Comparison of ENCODE assay signal across 16 cellular contexts in genomic region chr14:96083667-96084320, GRCh38. TPM values are rescaled to one million over a fixed set of nuclear protein-coding genes. Genes with fewer than 3 reads are reported as not detected.
DNase-seq lines count a peak whose midpoint lies in the region; ATAC-seq, FAIRE-seq and TF ChIP-seq lines count a peak whose summit lies in the region.
"Had no signal": no experiment of that assay in that cellular context is flagged by ENCODE, and none has a peak within 500 bp of the region (broad histone marks: within the 10 kb centered on the region; RNA-seq: fewer than 3 reads in every experiment).

No MANE protein-coding gene starts in this region.

- TF ChIP-seq EP300 in HepG2 (IDR thresholded peaks at IDR 0.05; ENCODE audit: low read depth in 2 of 2, low read length in 2 of 2) (no peak), HepG2 (CRISPR knock-in tag; IDR thresholded peaks at IDR 0.05; ENCODE audit: borderline replicate concordance) (no peak)

- peak; percentile 37 to 78 (median 63) for ATAC-seq in right lobe of liver
- no peak for ATAC-seq in HepG2
- no peak for ATAC-seq in HG03025 (IDR thresholded peaks at IDR 0.05; ENCODE audit: low FRiP score, unreplicated experiment)
- ATAC-seq: stimulated activated memory B cell treated with anti-CD40 and anti-IgM and Interleukin-4, amounts not matched to agents 10 μg/mL and 1 μg/mL and 100 μg/mL, for 72 hours had no signal

- in situ Hi-C loops in HepG2 (cut with HindIII; ENCODE audit: extremely low pct_ligation_motif_present, low pct_unique_long_range_greater_than_20kb): no loop called here

- H3K4me3 ChIP-seq in right lobe of liver (no peak overlapping the region), HepG2 (replicated peaks in 1 of 3; ENCODE audit: insufficient read depth in 1 of 3, low read depth in 2 of 3, low read length in 3 of 3) (no peak overlapping the region), epithelial cell of esophagus (ENCODE audit: low read length) (no peak overlapping the region)
- H3K4me3 ChIP-seq: colonic mucosa, prostate gland had no signal

- CTCF ChIA-PET in HepG2 (lab: Yijun Ruan, JAX; ENCODE audit: low intra/inter-chr PET ratio, low total read pairs): no interaction called here

- no peaks in the 10 kb centered on the region for H3K27me3 ChIP-seq in right lobe of liver
- peaks cover 0 to 15% of the 10 kb centered on the region in 2 experiments; a peak in 3 of 5 replicates for H3K27me3 ChIP-seq in HepG2 (ENCODE audit: control insufficient read depth in 1 of 2, insufficient read depth in 2 of 2, low read length in 2 of 2)
- H3K27me3 ChIP-seq: colonic mucosa had no signal

- no TSS peak for BruUV-seq in HepG2 (replicated peaks; lab: Mats Ljungman, UMichigan)

- H3K79me2 ChIP-seq in HepG2 (ENCODE audit: insufficient read depth, low read length): no peaks in the 10 kb centered on the region

- DNase-seq in right lobe of liver: peak in 2 of 3 donors; percentile 22 to 53
- DNase-seq in HepG2 (ENCODE audit: low spot score): no peak
- DNase-seq in NCI-H748 treated with DMSO at 0.1 percent for 48 hours (lab: John Stamatoyannopoulos, UW): peak; percentile 15
- DNase-seq in epithelial cell of esophagus (ENCODE audit: low read depth): peak; percentile 66
- peak; percentile 72 for DNase-seq in ureter (ENCODE audit: low spot score)
- no peak for DNase-seq in stimulated activated CD4-positive, alpha-beta T cell treated with anti-CD3 and anti-CD28 coated beads, Interleukin-2, amount 100 ng/mL, for 48 hours
- DNase-seq in NCI-H128 (lab: John Stamatoyannopoulos, UW; ENCODE audit: unreplicated experiment): no peak
- DNase-seq: colonic mucosa; EL; HCEC 1CT; NCI-H2171; stimulated activated CD4-positive, alpha-beta T cell treated with anti-CD3 and anti-CD28 coated beads, Interleukin-4, amount 100 ng/mL, for 1 hour had no signal

- intact Hi-C loops in right lobe of liver (cut with DNase I): no loop called here
- intact Hi-C loops in HepG2 (cut with micrococcal nuclease; ENCODE audit: unreplicated experiment): no loop called here

- H3K9me3 ChIP-seq in right lobe of liver: no peaks in the 10 kb centered on the region
- H3K9me3 ChIP-seq in HepG2 (ENCODE audit: low read length): no peaks in the 10 kb centered on the region
- H3K9me3 ChIP-seq: colonic mucosa, prostate gland had no signal

- no peak overlapping the region for H3K27ac ChIP-seq in right lobe of liver
- no peak overlapping the region for H3K27ac ChIP-seq in HepG2 (ENCODE audit: extremely low read length, insufficient read depth, low read length)
- H3K27ac ChIP-seq: colonic mucosa, prostate gland had no signal

- H3K9ac ChIP-seq in HepG2 (ENCODE audit: insufficient read depth, low read depth, low read length): no peak overlapping the region

- no peak for TF ChIP-seq RAD21 in HepG2 (CRISPR knock-in tag; IDR thresholded peaks at IDR 0.05)

- WGBS in right lobe of liver (ENCODE audit: insufficient coverage, low coverage, low lambda C conversion rate, missing lambda C conversion rate): 66% methylated on average over 7 of the region's 10 CpGs
- 22% methylated on average over 9 of the region's 10 CpGs for WGBS in HepG2 (ENCODE audit: low lambda C conversion rate)

- no peaks in the 10 kb centered on the region for H4K20me1 ChIP-seq in HepG2 (ENCODE audit: insufficient read depth, low read length)

- H3K4me1 ChIP-seq in right lobe of liver (no peaks in the 10 kb centered on the region), HepG2 (ENCODE audit: insufficient read depth, low read length) (no peaks in the 10 kb centered on the region)
- H3K4me1 ChIP-seq: colonic mucosa, prostate gland had no signal

- H2AFZ ChIP-seq in HepG2 (ENCODE audit: low read length): no peak overlapping the region

- no peak for TF ChIP-seq CTCF in right lobe of liver (IDR thresholded peaks at IDR 0.05)
- no peak for TF ChIP-seq CTCF in HepG2 (CRISPR knock-in tag; IDR thresholded peaks at IDR 0.05)
- no peak for TF ChIP-seq CTCF in epithelial cell of esophagus (IDR thresholded peaks at IDR 0.05; ENCODE audit: insufficient read depth, low read depth, low read length, missing control alignments)

- no peak for FAIRE-seq in HepG2 (lab: Jason Lieb, UNC)
- FAIRE-seq: TTC549 had no signal

- TF ChIP-seq POLR2A in right lobe of liver (IDR thresholded peaks at IDR 0.05): no peak
- TF ChIP-seq POLR2A in HepG2 (IDR thresholded peaks at IDR 0.05; ENCODE audit: insufficient read depth in 1 of 2, low read depth in 2 of 2, low read length in 2 of 2): no peak

- POLR2A ChIA-PET in HepG2 (lab: Yijun Ruan, JAX): no interaction called here

- no peak overlapping the region for H3K4me2 ChIP-seq in HepG2 (ENCODE audit: low read depth, low read length)

- H3K36me3 ChIP-seq in right lobe of liver (peaks cover 0 to 2% (median 0%) of the 10 kb centered on the region in 4 donors), HepG2 (replicated peaks in 1 of 2; ENCODE audit: control insufficient read depth in 1 of 2, insufficient read depth in 2 of 2, low read length in 2 of 2) (no peaks in the 10 kb centered on the region)
- H3K36me3 ChIP-seq: colonic mucosa, prostate gland had no signal

TF ChIP-seq in HepG2, 621 proteins besides CTCF, POLR2A, EP300 and RAD21:
- TF ChIP-seq TBP (CRISPR knock-in tag; IDR thresholded peaks at IDR 0.05) (no peak), ZMYM4 (CRISPR knock-in tag; IDR thresholded peaks at IDR 0.05) (no peak), CBFB (CRISPR knock-in tag; IDR thresholded peaks at IDR 0.05) (no peak), TOE1 (CRISPR knock-in tag; IDR thresholded peaks at IDR 0.05) (no peak)
- TF ChIP-seq, protein P1, sequence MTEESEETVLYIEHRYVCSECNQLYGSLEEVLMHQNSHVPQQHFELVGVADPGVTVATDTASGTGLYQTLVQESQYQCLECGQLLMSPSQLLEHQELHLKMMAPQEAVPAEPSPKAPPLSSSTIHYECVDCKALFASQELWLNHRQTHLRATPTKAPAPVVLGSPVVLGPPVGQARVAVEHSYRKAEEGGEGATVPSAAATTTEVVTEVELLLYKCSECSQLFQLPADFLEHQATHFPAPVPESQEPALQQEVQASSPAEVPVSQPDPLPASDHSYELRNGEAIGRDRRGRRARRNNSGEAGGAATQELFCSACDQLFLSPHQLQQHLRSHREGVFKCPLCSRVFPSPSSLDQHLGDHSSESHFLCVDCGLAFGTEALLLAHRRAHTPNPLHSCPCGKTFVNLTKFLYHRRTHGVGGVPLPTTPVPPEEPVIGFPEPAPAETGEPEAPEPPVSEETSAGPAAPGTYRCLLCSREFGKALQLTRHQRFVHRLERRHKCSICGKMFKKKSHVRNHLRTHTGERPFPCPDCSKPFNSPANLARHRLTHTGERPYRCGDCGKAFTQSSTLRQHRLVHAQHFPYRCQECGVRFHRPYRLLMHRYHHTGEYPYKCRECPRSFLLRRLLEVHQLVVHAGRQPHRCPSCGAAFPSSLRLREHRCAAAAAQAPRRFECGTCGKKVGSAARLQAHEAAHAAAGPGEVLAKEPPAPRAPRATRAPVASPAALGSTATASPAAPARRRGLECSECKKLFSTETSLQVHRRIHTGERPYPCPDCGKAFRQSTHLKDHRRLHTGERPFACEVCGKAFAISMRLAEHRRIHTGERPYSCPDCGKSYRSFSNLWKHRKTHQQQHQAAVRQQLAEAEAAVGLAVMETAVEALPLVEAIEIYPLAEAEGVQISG (CRISPR knock-in tag; IDR thresholded peaks at IDR 0.05): no peak
TF ChIP-seq in HepG2: peak in this region for 0.

RNA-seq across cellular contexts. Expression of gene C14orf132, which starts 44.6 kb away (rescaled TPM):
- total RNA-seq in right lobe of liver (1 to 10 TPM; 1.7 to 6.9 (median 3.3) TPM), HepG2 (2016; rRNA removed; fragmentation: Illumina TruSeq; extraction: Trizol) (0.15 and 0.18 TPM in 2 replicates), ureter (6.7 TPM)
- total RNA-seq in HepG2 (2016; cell fraction: cytosol; rRNA removed; fragmentation: Illumina TruSeq; extraction: Trizol; ENCODE audit: low read depth): not detected in 2 replicates
- 0.09 and 0.15 TPM in 2 replicates for total RNA-seq in HepG2 (2016; cell fraction: insoluble cytoplasmic fraction; rRNA removed; fragmentation: Illumina TruSeq; extraction: Trizol)
- 0.06 and 0.10 TPM in 2 replicates for total RNA-seq in HepG2 (2016; cell fraction: membrane; rRNA removed; fragmentation: Illumina TruSeq; extraction: Trizol)
- 0.19 and 0.44 TPM in 2 replicates for total RNA-seq in HepG2 (2016; cell fraction: nucleus; rRNA removed; fragmentation: Illumina TruSeq; extraction: Trizol)
- polyA plus RNA-seq in HepG2 (2011; rRNA removed): 0.13 TPM in 2 replicates
- polyA plus RNA-seq in HepG2 (2011; cell fraction: cytosol; rRNA removed): 0.03 and 0.04 TPM in 2 replicates
- polyA plus RNA-seq in HepG2 (2011; cell fraction: nucleus; rRNA removed): 0.05 TPM in 2 replicates
- not detected in 2 replicates for polyA plus RNA-seq in HepG2 (2012)
- 0.14 TPM in 1 of 2 replicates, not detected in the other for polyA plus RNA-seq in HepG2 (2016; cell fraction: cytosol; fragmentation: Illumina TruSeq; extraction: Trizol; ENCODE audit: low read depth)
- 0.04 and 0.25 TPM in 2 replicates for polyA plus RNA-seq in HepG2 (2016; cell fraction: insoluble cytoplasmic fraction; fragmentation: Illumina TruSeq; extraction: Trizol; ENCODE audit: low read depth)
- polyA plus RNA-seq in HepG2 (2016; cell fraction: membrane; fragmentation: Illumina TruSeq; extraction: Trizol; ENCODE audit: low read depth): 0.05 and 0.13 TPM in 2 replicates
- 0.09 and 0.37 TPM in 2 replicates for polyA plus RNA-seq in HepG2 (2016; cell fraction: nucleus; fragmentation: Illumina TruSeq; extraction: Trizol; ENCODE audit: insufficient read depth, low read depth)
- polyA minus RNA-seq in HepG2 (2011; rRNA and poly(A)+ RNA removed; ENCODE audit: low replicate concordance): 0.12 TPM in 1 of 2 replicates, not detected in the other
- polyA minus RNA-seq in HepG2 (2011; cell fraction: cytosol; rRNA and poly(A)+ RNA removed): not detected in 2 replicates
- polyA minus RNA-seq in HepG2 (2011; cell fraction: nucleus; rRNA and poly(A)+ RNA removed): 0.12 and 0.13 TPM in 2 replicates

Comparison
In these comparisons a context has a peak if more than half of its experiments do, and no peak if none do; other contexts are left out.
1. ATAC-seq: peak in right lobe of liver (4 of 4); none in HepG2 (single experiment) and HG03025 (single experiment).
2. DNase-seq: peak in right lobe of liver (2 of 3), NCI-H748 treated with DMSO at 0.1 percent for 48 hours (single experiment), epithelial cell of esophagus (single experiment) and ureter (single experiment); none in HepG2 (single experiment), stimulated activated CD4-positive, alpha-beta T cell treated with anti-CD3 and anti-CD28 coated beads, Interleukin-2, amount 100 ng/mL, for 48 hours (0 of 2) and NCI-H128 (single experiment).